In genomic region chr4:35250771-35251170, GRCh38 we compare ENCODE assay signal across 25 cellular contexts.
DNase-seq lines count a peak whose midpoint lies in the region; ATAC-seq, FAIRE-seq and TF ChIP-seq lines count a peak whose summit lies in the region.
"Had no signal": no experiment of that assay in that cellular context is flagged by ENCODE, and none has a peak within 500 bp of the region (broad histone marks: within the 10 kb centered on the region; RNA-seq: fewer than 3 reads in every experiment).

No MANE protein-coding gene starts in this region.

- peak; percentile 14 for FAIRE-seq in A204.1 (lab: Jason Lieb, UNC)
- FAIRE-seq: colon, HepG2 had no signal

- CTCF ChIA-PET in PC-3 (lab: Charles Lee) = interaction anchor here (0.6 kb wide), 1 partner anchor 683 kb away, joined by 4 read pairs; no protein-coding TSS in a partner anchor

- H3K79me2 ChIP-seq in PC-3 (ENCODE audit: low read length) = no peaks in the 10 kb centered on the region

- no peak overlapping the region for H3K27ac ChIP-seq in PC-3 (ENCODE audit: low read length)
- no peak overlapping the region for H3K27ac ChIP-seq in foreskin keratinocyte
- no peak overlapping the region for H3K27ac ChIP-seq in spleen
- H3K27ac ChIP-seq in testis = no peak overlapping the region
- H3K27ac ChIP-seq: neural progenitor cell, thoracic aorta had no signal

- peaks cover 49% of the 10 kb centered on the region for H3K4me1 ChIP-seq in PC-3 (ENCODE audit: insufficient read depth, low read length)
- H3K4me1 ChIP-seq in foreskin keratinocyte = peaks cover 18% of the 10 kb centered on the region
- no peaks in the 10 kb centered on the region for H3K4me1 ChIP-seq in spleen
- no peaks in the 10 kb centered on the region for H3K4me1 ChIP-seq in testis

- H3K36me3 ChIP-seq in PC-3 (ENCODE audit: low read depth, low read length) = no peaks in the 10 kb centered on the region
- H3K36me3 ChIP-seq in spleen = no peaks in the 10 kb centered on the region
- no peaks in the 10 kb centered on the region for H3K36me3 ChIP-seq in testis (ENCODE audit: low read depth, missing control alignments)
- H3K36me3 ChIP-seq: HAP-1, neural progenitor cell, thoracic aorta had no signal

- H3K9me3 ChIP-seq in PC-3 (ENCODE audit: low read length) (no peaks in the 10 kb centered on the region), spleen (no peaks in the 10 kb centered on the region), testis (no peaks in the 10 kb centered on the region)
- H3K9me3 ChIP-seq: HAP-1, thoracic aorta had no signal

- H4K20me1 ChIP-seq in PC-3 (ENCODE audit: low read length) = no peaks in the 10 kb centered on the region

- no TSS peak for BruUV-seq in PC-3 (replicated peaks; lab: Mats Ljungman, UMichigan)

- intact Hi-C loops in PC-3 (cut with micrococcal nuclease) = loop anchor here (5.0 kb wide), 2 partner anchors 107 to 307 kb away; no protein-coding TSS in a partner anchor
- intact Hi-C loops in spleen (cut with DNase I; ENCODE audit: low total_unique reads) = no loop called here
- intact Hi-C loops in testis (cut with DNase I; ENCODE audit: low total_unique reads) = no loop called here

- no peaks in the 10 kb centered on the region for H3F3A ChIP-seq in PC-3 (ENCODE audit: low read length, unreplicated experiment)

- TF ChIP-seq POLR2A in spleen (IDR thresholded peaks at IDR 0.05) = no peak
- TF ChIP-seq POLR2A in testis (IDR thresholded peaks at IDR 0.05) = no peak

- DNase-seq in ELR (ENCODE audit: low read depth) = peak; percentile 69
- DNase-seq in PC-3 = peak; percentile 57
- peak; percentile 26 to 49 for DNase-seq in foreskin keratinocyte
- DNase-seq in spleen = no peak
- DNase-seq in testis = no peak
- DNase-seq in SK-N-DZ (ENCODE audit: low spot score) = no peak
- DNase-seq: activated CD4-positive, alpha-beta T cell treated with anti-CD3 and anti-CD28 coated beads for 1 hour; activated naive CD4-positive, alpha-beta T cell treated with anti-CD3 and anti-CD28 coated beads for 36 hours; activated T-cell treated with anti-CD3 and anti-CD28 coated beads, Interleukin-2, amount 50 U/mL, for 4 hours; aorta; CD8-positive, alpha-beta T cell; DND-41; immature natural killer cell; mucosa of descending colon; NCI-H1694; NCI-H2227 treated with DMSO at 0.1 percent for 48 hours; stimulated activated CD4-positive, alpha-beta T cell treated with anti-CD3 and anti-CD28 coated beads, Interleukin-1b, Interleukin-23, amount 100 ng/mL, for 48 hours; T1000 had no signal

- no peak overlapping the region for H3K4me3 ChIP-seq in PC-3 (ENCODE audit: low read length)
- H3K4me3 ChIP-seq in spleen = no peak overlapping the region
- H3K4me3 ChIP-seq in testis = no peak overlapping the region
- H3K4me3 ChIP-seq: HAP-1, mucosa of descending colon, neural progenitor cell, thoracic aorta had no signal

- no peak overlapping the region for H2AFZ ChIP-seq in PC-3 (ENCODE audit: low read length)
- H2AFZ ChIP-seq: neural progenitor cell had no signal

- no peaks in the 10 kb centered on the region for H3K9me2 ChIP-seq in PC-3 (replicated peaks; ENCODE audit: low read length)

- POLR2A ChIA-PET in PC-3 (lab: Charles Lee; ENCODE audit: unreplicated experiment) = no interaction called here

- H3K9ac ChIP-seq in PC-3 (ENCODE audit: low read length) = no peak overlapping the region
- H3K9ac ChIP-seq: neural progenitor cell had no signal

- 0 out of 2 replicates have a peak overlapping the region, but pooled peaks have one; percentile 3 for H3K4me2 ChIP-seq in PC-3 (ENCODE audit: low read length)
- H3K4me2 ChIP-seq: neural progenitor cell had no signal

- H3K27me3 ChIP-seq in PC-3 (ENCODE audit: low read length) (no peaks in the 10 kb centered on the region), foreskin keratinocyte (no peaks in the 10 kb centered on the region), spleen (replicated peaks in 1 of 7) (no peaks in the 10 kb centered on the region), testis (no peaks in the 10 kb centered on the region)
- H3K27me3 ChIP-seq: neural progenitor cell had no signal

- 33 to 46% (median 44%) methylated on average over 1 of the region's 1 CpG for WGBS in spleen, 5 donors
- WGBS in testis, 2 donors = 29 to 35% methylated on average over 1 of the region's 1 CpG

- ATAC-seq in PC-3 (no peak), foreskin keratinocyte (no peak)
- ATAC-seq: activated T-cell treated with anti-CD3 and anti-CD28 coated beads, Interleukin-2, amount 50 U/mL, for 4 hours; CD8-positive, alpha-beta T cell; HepG2; mucosa of descending colon; stimulated activated memory B cell treated with anti-CD40 and anti-IgM and Interleukin-4, amounts not matched to agents 10 μg/mL and 1 μg/mL and 100 μg/mL, for 72 hours had no signal

- TF ChIP-seq CTCF in PC-3 (conservative IDR thresholded peaks at IDR 0.05; ENCODE audit: low read depth, low read length) = no peak
- TF ChIP-seq CTCF in foreskin keratinocyte (conservative IDR thresholded peaks at IDR 0.05) = no peak
- TF ChIP-seq CTCF in spleen (IDR thresholded peaks at IDR 0.05 in 8 of 11, conservative IDR thresholded peaks at IDR 0.05 in 3 of 11) = no peak
- no peak for TF ChIP-seq CTCF in testis (IDR thresholded peaks at IDR 0.05)

Comparison
In these comparisons a context has a peak if more than half of its experiments do, and no peak if none do; other contexts are left out.
1. DNase-seq: peak in ELR (single experiment), PC-3 (single experiment) and foreskin keratinocyte (2 of 2); none in spleen (single experiment), testis (single experiment) and SK-N-DZ (single experiment).